ENCODE assay signal across 9 cellular contexts in genomic region chr12:47772738-47773061, GRCh38. TPM values are rescaled to one million over a fixed set of nuclear protein-coding genes. Genes with fewer than 3 reads are reported as not detected.
DNase-seq lines count a peak whose midpoint lies in the region; ATAC-seq, FAIRE-seq and TF ChIP-seq lines count a peak whose summit lies in the region.
"Had no signal": no experiment of that assay in that cellular context is flagged by ENCODE, and none has a peak within 500 bp of the region (broad histone marks: within the 10 kb centered on the region; RNA-seq: fewer than 3 reads in every experiment).

No MANE protein-coding gene starts in this region.

- H3K9ac ChIP-seq in SK-N-MC (ENCODE audit: insufficient read length): peak overlapping the region; percentile 69

- H3K27ac ChIP-seq in SK-N-MC (no peak overlapping the region), gastrocnemius medialis (peak overlapping the region; percentile 76 to 93 (median 90))

- TF ChIP-seq POLR2A in gastrocnemius medialis (IDR thresholded peaks at IDR 0.05): no peak

- ATAC-seq in gastrocnemius medialis (no peak), GM21390 (IDR thresholded peaks at IDR 0.05; ENCODE audit: unreplicated experiment) (no peak)

- H3K4me3 ChIP-seq in GM12865 (ENCODE audit: low read depth, low read length): peak overlapping the region; percentile 55
- H3K4me3 ChIP-seq in SK-N-MC: peak overlapping the region; percentile 91
- peak overlapping the region; percentile 56 for H3K4me3 ChIP-seq in fibroblast of pulmonary artery (replicated peaks; ENCODE audit: low read depth, low read length)
- H3K4me3 ChIP-seq in gastrocnemius medialis: peak overlapping the region; percentile 70 to 97 (median 79)

- TF ChIP-seq CTCF in GM12865 (IDR thresholded peaks at IDR 0.05; ENCODE audit: insufficient read depth, low read depth, low read length, missing control alignments) (no peak), fibroblast of pulmonary artery (IDR thresholded peaks at IDR 0.05; ENCODE audit: low read length, missing control alignments) (no peak), gastrocnemius medialis (IDR thresholded peaks at IDR 0.05 in 4 of 5, conservative IDR thresholded peaks at IDR 0.05 in 1 of 5) (no peak)

- H3K9me3 ChIP-seq in SK-N-MC (ENCODE audit: low read depth, low read length) (no peaks in the 10 kb centered on the region), gastrocnemius medialis (no peaks in the 10 kb centered on the region)

- intact Hi-C loops in gastrocnemius medialis (cut with DNase I; ENCODE audit: low total_unique reads) (loop anchor here (2.0 kb wide), 1 partner anchor 66 kb away; no protein-coding TSS in a partner anchor), posterior vena cava (cut with DNase I) (no loop called here)

- H3K36me3 ChIP-seq in SK-N-MC (ENCODE audit: insufficient read depth, low read length): no peaks in the 10 kb centered on the region
- H3K36me3 ChIP-seq in gastrocnemius medialis: no peaks in the 10 kb centered on the region

- no peak for FAIRE-seq in GM19239 (lab: Jason Lieb, UNC)
- FAIRE-seq: TTC549 had no signal

- H3K4me1 ChIP-seq in gastrocnemius medialis: peaks cover 41 to 49% of the 10 kb centered on the region in 2 donors

- no peak for DNase-seq in GM12865 (ENCODE audit: low read depth)
- no peak for DNase-seq in SK-N-MC (ENCODE audit: low read depth, low spot score)
- DNase-seq in fibroblast of pulmonary artery (ENCODE audit: low read depth): no peak
- no peak for DNase-seq in gastrocnemius medialis
- no peak for DNase-seq in GM19239 (ENCODE audit: insufficient read length, low spot score)
- no peak for DNase-seq in posterior vena cava (ENCODE audit: low spot score)
- DNase-seq in D341Med (ENCODE audit: low spot score): no peak

- H3K27me3 ChIP-seq in gastrocnemius medialis: no peaks in the 10 kb centered on the region

- in situ Hi-C loops in gastrocnemius medialis (cut with MboI; ENCODE audit: low sequenced_read_pairs in 4 of 4): loop anchor here in 2 of 4 donors (10.0 kb wide), 1 partner anchor 58 kb away; no protein-coding TSS in a partner anchor

RNA-seq across cellular contexts. Expression of gene SLC48A1, which starts 0.3 kb away (rescaled TPM):
- total RNA-seq in gastrocnemius medialis (10 to 100 TPM; 28.3 to 62.6 (median 45.6) TPM), posterior vena cava (10 to 100 TPM; 28.5 to 33.8 TPM)

RNA-seq across cellular contexts. Expression of gene RAPGEF3, which starts 14.0 kb away (rescaled TPM):
- total RNA-seq in gastrocnemius medialis (10 to 100 TPM; 17.0 to 27.0 (median 22.3) TPM), posterior vena cava (10 to 100 TPM; 18.3 to 33.5 TPM)

RNA-seq across cellular contexts. Expression of gene HDAC7, which starts 47.0 kb away (rescaled TPM):
- total RNA-seq in gastrocnemius medialis (10 to 100 TPM; 12.2 to 27.1 (median 17.0) TPM), posterior vena cava (100 to 1,000 TPM; 111 to 126 TPM)

RNA-seq across cellular contexts. Expression of gene ENDOU, which starts 47.4 kb away (rescaled TPM):
- under 1 TPM in 1 of 4 donors, not detected in 3; 0.16 TPM for total RNA-seq in gastrocnemius medialis
- total RNA-seq in posterior vena cava: 1 to 10 TPM in 1 of 2 donors, under 1 TPM in 1; 0.38 to 1.7 TPM
